In the genomic region with DNA sequence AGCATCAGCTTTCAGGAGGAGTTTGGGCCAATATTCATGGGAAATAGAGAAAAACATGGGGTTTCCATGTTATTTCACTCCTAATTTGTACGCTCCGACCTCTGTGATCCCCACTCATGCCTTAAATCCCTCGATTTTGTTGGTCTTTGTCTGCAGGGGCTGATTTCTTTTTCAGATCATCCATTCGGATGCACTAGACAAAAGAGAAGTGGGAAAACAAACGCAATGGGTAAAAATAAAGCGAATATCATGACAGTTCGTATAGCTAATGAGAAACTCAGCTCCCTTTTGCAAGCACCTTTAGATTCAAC, we compare ENCODE assay signal across 8 cellular contexts. TPM values are rescaled to one million over a fixed set of nuclear protein-coding genes. Genes with fewer than 3 reads are reported as not detected.
DNase-seq lines count a peak whose midpoint lies in the region; ATAC-seq, FAIRE-seq and TF ChIP-seq lines count a peak whose summit lies in the region.

No MANE protein-coding gene starts in this region.

- no peaks in the 10 kb centered on the region for H3K27me3 ChIP-seq in testis

- no peaks in the 10 kb centered on the region for H3K36me3 ChIP-seq in kidney (ENCODE audit: control insufficient read depth in 1 of 2, insufficient read depth in 2 of 2, low read length in 2 of 2)
- no peaks in the 10 kb centered on the region for H3K36me3 ChIP-seq in testis (ENCODE audit: low read depth, missing control alignments)

- no peak for TF ChIP-seq POLR2A in testis (IDR thresholded peaks at IDR 0.05)

- no peaks in the 10 kb centered on the region for H3K9me3 ChIP-seq in kidney (ENCODE audit: control insufficient read depth in 1 of 2, low read length in 2 of 2)
- no peaks in the 10 kb centered on the region for H3K9me3 ChIP-seq in testis

- DNase-seq in activated CD8-positive, alpha-beta memory T cell treated with anti-CD3 and anti-CD28 coated beads, Interleukin-2, amount 10 ng/mL, durations not matched to agents 7 days and 5 days, result no peak
- no peak for DNase-seq in activated CD8-positive, alpha-beta memory T cell treated with anti-CD3 and anti-CD28 coated beads for 24 hours
- DNase-seq in kidney, result no peak
- DNase-seq in testis, result no peak
- DNase-seq in NCI-H1436 treated with DMSO at 0.1 percent for 48 hours (lab: John Stamatoyannopoulos, UW), result no peak
- no peak for DNase-seq in pons (ENCODE audit: low spot score)

- no peak overlapping the region for H3K27ac ChIP-seq in kidney (ENCODE audit: low read depth in 2 of 2, low read length in 2 of 2)
- no peak overlapping the region for H3K27ac ChIP-seq in testis

- 2 to 7% methylated on average over 7 of the region's 7 CpGs for WGBS in testis, 2 donors

- peak overlapping the region; percentile 59 to 63 for H3K4me3 ChIP-seq in kidney (ENCODE audit: low read length in 2 of 2)
- peak overlapping the region; percentile 69 to 75 for H3K4me3 ChIP-seq in testis

- intact Hi-C loops in kidney (cut with DNase I), result no loop called here
- intact Hi-C loops in testis (cut with DNase I; ENCODE audit: low total_unique reads), result no loop called here

- peaks cover 6% of the 10 kb centered on the region for H3K36me3 Mint-ChIP-seq in activated CD8-positive, alpha-beta memory T cell treated with anti-CD3 and anti-CD28 coated beads, Interleukin-2, amount 10 ng/mL, durations not matched to agents 7 days and 5 days
- peaks cover 30% of the 10 kb centered on the region for H3K36me3 Mint-ChIP-seq in activated T-helper 17 cell treated with anti-CD3 and anti-CD28 coated beads, Interleukin-2, amount 50 U/mL, for 72 hours (ENCODE audit: low read depth)

- H3K4me1 ChIP-seq in kidney (ENCODE audit: control insufficient read depth in 1 of 2, insufficient read depth in 1 of 2, low read depth in 1 of 2, low read length in 2 of 2) (peaks cover 0 to 2% of the 10 kb centered on the region in 2 donors), testis (no peaks in the 10 kb centered on the region)

- TF ChIP-seq CTCF in kidney (IDR thresholded peaks at IDR 0.05; ENCODE audit: borderline replicate concordance, extremely low read depth, insufficient read depth), result no peak
- TF ChIP-seq CTCF in testis (IDR thresholded peaks at IDR 0.05), result no peak

- peak overlapping the region; percentile 97 for H3K4me3 Mint-ChIP-seq in activated CD8-positive, alpha-beta memory T cell treated with anti-CD3 and anti-CD28 coated beads, Interleukin-2, amount 10 ng/mL, durations not matched to agents 7 days and 5 days
- H3K4me3 Mint-ChIP-seq in activated T-helper 17 cell treated with anti-CD3 and anti-CD28 coated beads, Interleukin-2, amount 50 U/mL, for 72 hours, result peak overlapping the region; percentile 88

- H3K27ac Mint-ChIP-seq in activated CD8-positive, alpha-beta memory T cell treated with anti-CD3 and anti-CD28 coated beads, Interleukin-2, amount 10 ng/mL, durations not matched to agents 7 days and 5 days, result peak overlapping the region; percentile 91
- peak overlapping the region; percentile 93 for H3K27ac Mint-ChIP-seq in activated T-helper 17 cell treated with anti-CD3 and anti-CD28 coated beads, Interleukin-2, amount 50 U/mL, for 72 hours

- ATAC-seq in activated CD8-positive, alpha-beta memory T cell treated with anti-CD3 and anti-CD28 coated beads, Interleukin-2, amount 10 ng/mL, durations not matched to agents 7 days and 5 days, result no peak
- no peak for ATAC-seq in activated T-helper 17 cell treated with anti-CD3 and anti-CD28 coated beads, Interleukin-2, amount 50 U/mL, for 72 hours (replicated peaks)
- no peak for ATAC-seq in GM21576 (IDR thresholded peaks at IDR 0.05; ENCODE audit: unreplicated experiment)

- H3K9ac ChIP-seq in kidney (ENCODE audit: low read length in 2 of 2), result no peak overlapping the region

- H3K27me3 Mint-ChIP-seq in activated CD8-positive, alpha-beta memory T cell treated with anti-CD3 and anti-CD28 coated beads, Interleukin-2, amount 10 ng/mL, durations not matched to agents 7 days and 5 days, result no peaks in the 10 kb centered on the region
- no peaks in the 10 kb centered on the region for H3K27me3 Mint-ChIP-seq in activated T-helper 17 cell treated with anti-CD3 and anti-CD28 coated beads, Interleukin-2, amount 50 U/mL, for 72 hours

- H3K4me1 Mint-ChIP-seq in activated CD8-positive, alpha-beta memory T cell treated with anti-CD3 and anti-CD28 coated beads, Interleukin-2, amount 10 ng/mL, durations not matched to agents 7 days and 5 days, result peaks cover 32% of the 10 kb centered on the region
- peaks cover 11% of the 10 kb centered on the region for H3K4me1 Mint-ChIP-seq in activated T-helper 17 cell treated with anti-CD3 and anti-CD28 coated beads, Interleukin-2, amount 50 U/mL, for 72 hours

- no peak for FAIRE-seq in kidney (lab: Jason Lieb, UNC)

- no peaks in the 10 kb centered on the region for H3K9me3 Mint-ChIP-seq in activated CD8-positive, alpha-beta memory T cell treated with anti-CD3 and anti-CD28 coated beads, Interleukin-2, amount 10 ng/mL, durations not matched to agents 7 days and 5 days (ENCODE audit: low read depth)
- H3K9me3 Mint-ChIP-seq in activated T-helper 17 cell treated with anti-CD3 and anti-CD28 coated beads, Interleukin-2, amount 50 U/mL, for 72 hours, result no peaks in the 10 kb centered on the region

- CTCF ChIA-PET in activated CD8-positive, alpha-beta memory T cell treated with anti-CD3 and anti-CD28 coated beads, Interleukin-2, amount 10 ng/mL, durations not matched to agents 7 days and 5 days (lab: Charles Lee), result interaction anchor here (0.6 kb wide), 1 partner anchor 196 kb away, joined by 3 read pairs; no protein-coding TSS in a partner anchor

RNA-seq across cellular contexts. Expression of a gene that starts 0.3 kb away (rescaled TPM):
- total RNA-seq in activated CD8-positive, alpha-beta memory T cell treated with anti-CD3 and anti-CD28 coated beads, Interleukin-2, amount 10 ng/mL, durations not matched to agents 7 days and 5 days, result 10 to 100 TPM; 47.0 to 65.3 TPM
- 10 to 100 TPM; 46.1 to 52.1 TPM for total RNA-seq in activated T-helper 17 cell treated with anti-CD3 and anti-CD28 coated beads, Interleukin-2, amount 50 U/mL, for 72 hours
- total RNA-seq in kidney (23.2 TPM), testis (100 to 1,000 TPM; 122 to 141 TPM)
- polyA plus RNA-seq in kidney (ENCODE audit: insufficient read depth, low read depth, low replicate concordance) (17.2 TPM), testis (ENCODE audit: insufficient read depth, low read depth, low replicate concordance) (62.0 TPM)
